In genomic region chr1:1246601-1247340, GRCh38 we compare ENCODE assay signal across 15 cellular contexts. TPM values are rescaled to one million over a fixed set of nuclear protein-coding genes. Genes with fewer than 3 reads are reported as not detected.
DNase-seq lines count a peak whose midpoint lies in the region; ATAC-seq and TF ChIP-seq lines count a peak whose summit lies in the region.
"Had no signal": no experiment of that assay in that cellular context is flagged by ENCODE, and none has a peak within 500 bp of the region (broad histone marks: within the 10 kb centered on the region; RNA-seq: fewer than 3 reads in every experiment).

TSS of gene C1QTNF12 (minus strand) at chr1:1246722. CDS start at chr1:1246690, 32 bp downstream.

- DNase-seq in breast epithelium (ENCODE audit: low spot score in 2 of 2), result no peak
- DNase-seq in MCF 10A (ENCODE audit: unreplicated experiment), result no peak
- DNase-seq in left colon, result no peak
- DNase-seq in transverse colon, result no peak
- no peak for DNase-seq in body of pancreas
- DNase-seq in H4 (ENCODE audit: low spot score), result no peak
- DNase-seq: activated CD4-positive, alpha-beta memory T cell treated with anti-CD3 and anti-CD28 coated beads, Interleukin-2, amount 10 ng/mL, durations not matched to agents 7 days and 5 days; activated effector memory CD4-positive, alpha-beta T cell treated with Interleukin-2 at 50 U/mL for 16 hours; Caco-2; lower lobe of right lung; stimulated activated CD4-positive, alpha-beta T cell treated with anti-CD3 and anti-CD28 coated beads, Interleukin-1b, Interleukin-23, amount 100 ng/mL, for 48 hours; stimulated activated CD8-positive, alpha-beta memory T cell treated with anti-CD3 and anti-CD28 coated beads, Interleukin-4, amount 100 ng/mL, for 48 hours had no signal

- no TSS peak for BruUV-seq in MCF 10A (replicated peaks; lab: Mats Ljungman, UMichigan)

- peaks cover 0 to 8% of the 10 kb centered on the region in 2 donors for H3K4me1 ChIP-seq in breast epithelium
- peaks cover 6 to 23% (median 11%) of the 10 kb centered on the region in 4 donors for H3K4me1 ChIP-seq in transverse colon
- H3K4me1 ChIP-seq in body of pancreas, result no peaks in the 10 kb centered on the region
- H3K4me1 ChIP-seq: lower lobe of right lung had no signal

- no peak within 1 kb of the TSS for H3K27ac ChIP-seq in breast epithelium
- peak within 1 kb of the TSS; percentile 38 for H3K27ac ChIP-seq in adipose tissue (ENCODE audit: low read depth, low read length)
- no peak within 1 kb of the TSS for H3K27ac ChIP-seq in transverse colon
- no peak within 1 kb of the TSS for H3K27ac ChIP-seq in body of pancreas
- H3K27ac ChIP-seq: lower lobe of right lung had no signal

- no peak for TF ChIP-seq POLR2A in breast epithelium (IDR thresholded peaks at IDR 0.05)
- TF ChIP-seq POLR2A in transverse colon (IDR thresholded peaks at IDR 0.05), result no peak
- TF ChIP-seq POLR2A in body of pancreas (IDR thresholded peaks at IDR 0.05), result no peak

- in situ Hi-C loops in transverse colon (cut with MboI; ENCODE audit: low pct_ligation_motif_present in 1 of 4, low pct_unique_long_range_greater_than_20kb in 1 of 4, low sequenced_read_pairs in 3 of 4), result no loop called here

- H3K4me3 Mint-ChIP-seq in MCF 10A (ENCODE audit: unreplicated experiment), result no peak within 1 kb of the TSS
- H3K4me3 Mint-ChIP-seq: activated CD4-positive, alpha-beta memory T cell treated with anti-CD3 and anti-CD28 coated beads, Interleukin-2, amount 10 ng/mL, durations not matched to agents 7 days and 5 days; nephron had no signal

- H3K4me3 ChIP-seq in breast epithelium (peak within 1 kb of the TSS in 2 of 3 donors; percentile 15 to 51), transverse colon (no peak within 1 kb of the TSS), body of pancreas (no peak within 1 kb of the TSS)
- H3K4me3 ChIP-seq: lower lobe of right lung had no signal

- intact Hi-C loops in breast epithelium (cut with DNase I; ENCODE audit: low total_unique reads) (no loop called here), MCF 10A (cut with micrococcal nuclease) (no loop called here), left colon (cut with DNase I, micrococcal nuclease) (no loop called here), transverse colon (cut with DNase I; ENCODE audit: low total_unique reads) (no loop called here), body of pancreas (cut with DNase I) (no loop called here)

- peaks cover 6% of the 10 kb centered on the region for H3K4me1 Mint-ChIP-seq in MCF 10A (ENCODE audit: insufficient read depth, unreplicated experiment)
- H3K4me1 Mint-ChIP-seq: nephron had no signal

- no peaks in the 10 kb centered on the region for H3K36me3 ChIP-seq in breast epithelium
- H3K36me3 ChIP-seq in transverse colon, result no peaks in the 10 kb centered on the region
- H3K36me3 ChIP-seq in body of pancreas (replicated peaks in 1 of 2; ENCODE audit: insufficient read depth in 1 of 2, low read depth in 2 of 2), result no peaks in the 10 kb centered on the region
- H3K36me3 ChIP-seq: lower lobe of right lung had no signal

- POLR2A ChIA-PET in MCF 10A (lab: Yijun Ruan, JAX), result no interaction called here

- ATAC-seq in left colon, result no peak
- no peak for ATAC-seq in body of pancreas
- ATAC-seq in HG03039 (IDR thresholded peaks at IDR 0.05; ENCODE audit: unreplicated experiment), result no peak

- H3K27me3 ChIP-seq in breast epithelium (peaks cover 8 to 26% of the 10 kb centered on the region in 2 donors), transverse colon (peaks cover 32% of the 10 kb centered on the region), body of pancreas (no peaks in the 10 kb centered on the region)

- no peaks in the 10 kb centered on the region for H3K9me3 Mint-ChIP-seq in MCF 10A (ENCODE audit: unreplicated experiment)
- H3K9me3 Mint-ChIP-seq: activated CD4-positive, alpha-beta memory T cell treated with anti-CD3 and anti-CD28 coated beads, Interleukin-2, amount 10 ng/mL, durations not matched to agents 7 days and 5 days; nephron had no signal

- H3K27ac Mint-ChIP-seq in MCF 10A (ENCODE audit: low read depth, unreplicated experiment), result no peak within 1 kb of the TSS
- H3K27ac Mint-ChIP-seq: activated CD4-positive, alpha-beta memory T cell treated with anti-CD3 and anti-CD28 coated beads, Interleukin-2, amount 10 ng/mL, durations not matched to agents 7 days and 5 days; nephron had no signal

- CTCF ChIA-PET in MCF 10A (lab: Yijun Ruan, JAX), result no interaction called here

- no peak for TF ChIP-seq EP300 in transverse colon (IDR thresholded peaks at IDR 0.05; ENCODE audit: low read depth)

- 4 to 9% (median 5%) methylated on average over 19 to 72 of the region's 72 CpGs for WGBS in adipose tissue, 3 donors
- 7% methylated on average over 45 of the region's 72 CpGs; no CpG with 5 or more reads in 1 of the 2 donors for WGBS in transverse colon (ENCODE audit: low coverage in 1 of 2), 2 donors
- WGBS in body of pancreas, 2 donors, result 0 to 3% methylated on average over 2 to 62 of the region's 72 CpGs

- TF ChIP-seq CTCF in breast epithelium (IDR thresholded peaks at IDR 0.05) (no peak), MCF 10A (IDR thresholded peaks at IDR 0.05; ENCODE audit: unreplicated experiment) (no peak), transverse colon (IDR thresholded peaks at IDR 0.05) (no peak), body of pancreas (IDR thresholded peaks at IDR 0.05) (no peak)

- H3K9me3 ChIP-seq in breast epithelium, result no peaks in the 10 kb centered on the region
- H3K9me3 ChIP-seq in transverse colon, result no peaks in the 10 kb centered on the region
- H3K9me3 ChIP-seq in body of pancreas, result no peaks in the 10 kb centered on the region
- H3K9me3 ChIP-seq: Caco-2, lower lobe of right lung had no signal

- H3K36me3 Mint-ChIP-seq in MCF 10A (ENCODE audit: insufficient read depth, unreplicated experiment), result peaks cover 2% of the 10 kb centered on the region

- H3K27me3 Mint-ChIP-seq in MCF 10A (ENCODE audit: insufficient read depth, unreplicated experiment), result no peaks in the 10 kb centered on the region

RNA-seq across cellular contexts. Expression of gene C1QTNF12, which starts in this region (rescaled TPM):
- total RNA-seq in breast epithelium (1 to 10 TPM in 1 of 3 donors, not detected in 2; 2.0 TPM), MCF 10A (2022) (1.5 and 3.3 TPM in 2 replicates), left colon (10 to 100 TPM; 40.0 to 71.6 TPM), transverse colon (10 to 100 TPM in 3 of 4 donors, not detected in 1; 11.9 to 52.8 (median 15.7) TPM), body of pancreas (not detected)
- polyA plus RNA-seq in adipose tissue, result 1 to 10 TPM in 2 of 3 donors, under 1 TPM in 1; 0.53 to 6.1 (median 3.5) TPM
- total RNA-seq in H4 (2014; rRNA removed; shearing (Covaris generic)), result 0.21 TPM in 1 of 2 replicates, not detected in the other

Comparison
In these comparisons a context has a peak if more than half of its experiments do, and no peak if none do; other contexts are left out.
1. H3K4me3 ChIP-seq: peak in breast epithelium (2 of 3); none in transverse colon (0 of 4) and body of pancreas (0 of 2).